ENCODE assay signal across 10 cellular contexts in genomic region chr14:94026886-94027469, GRCh38. TPM values are rescaled to one million over a fixed set of nuclear protein-coding genes. Genes with fewer than 3 reads are reported as not detected.
DNase-seq lines count a peak whose midpoint lies in the region; ATAC-seq and TF ChIP-seq lines count a peak whose summit lies in the region.
"Had no signal": no experiment of that assay in that cellular context is flagged by ENCODE, and none has a peak within 500 bp of the region (broad histone marks: within the 10 kb centered on the region; RNA-seq: fewer than 3 reads in every experiment).

No MANE protein-coding gene starts in this region.

- no peak for ATAC-seq in CD4-positive, CD25-positive, alpha-beta regulatory T cell (ENCODE audit: low read depth in 2 of 2)
- ATAC-seq in PC-3: no peak
- no peak for ATAC-seq in GM18858 (IDR thresholded peaks at IDR 0.05; ENCODE audit: unreplicated experiment)

- no peaks in the 10 kb centered on the region for H4K20me1 ChIP-seq in PC-3 (ENCODE audit: low read length)

- H2AFZ ChIP-seq in PC-3 (ENCODE audit: low read length): peak overlapping the region; percentile 61

- no peaks in the 10 kb centered on the region for H3K9me3 Mint-ChIP-seq in CD4-positive, CD25-positive, alpha-beta regulatory T cell
- no peaks in the 10 kb centered on the region for H3K9me3 Mint-ChIP-seq in osteocyte (ENCODE audit: unreplicated experiment)

- POLR2A ChIA-PET in PC-3 (lab: Charles Lee; ENCODE audit: unreplicated experiment): no interaction called here

- H3K36me3 ChIP-seq in CD4-positive, CD25-positive, alpha-beta regulatory T cell (ENCODE audit: control insufficient read depth, insufficient read depth, low read length): no peaks in the 10 kb centered on the region
- no peaks in the 10 kb centered on the region for H3K36me3 ChIP-seq in PC-3 (ENCODE audit: low read depth, low read length)

- no peaks in the 10 kb centered on the region for H3K9me2 ChIP-seq in PC-3 (replicated peaks; ENCODE audit: low read length)

- intact Hi-C loops in PC-3 (cut with micrococcal nuclease): no loop called here

- no peak overlapping the region for H3K27ac ChIP-seq in CD4-positive, CD25-positive, alpha-beta regulatory T cell (ENCODE audit: insufficient read depth, low read length, poor library complexity, severe bottlenecking)
- H3K27ac ChIP-seq in PC-3 (ENCODE audit: low read length) (peak overlapping the region; percentile 98), caudate nucleus (ENCODE audit: low read depth, low read length) (no peak overlapping the region)

- peak overlapping the region; percentile 65 for H3K4me2 ChIP-seq in PC-3 (ENCODE audit: low read length)

- peak overlapping the region; percentile 79 for H3K9ac ChIP-seq in PC-3 (ENCODE audit: low read length)

- H3K4me3 Mint-ChIP-seq in CD4-positive, CD25-positive, alpha-beta regulatory T cell: peak overlapping the region; percentile 21 to 73 (median 60)
- H3K4me3 Mint-ChIP-seq in osteocyte (ENCODE audit: unreplicated experiment): peak overlapping the region; percentile 61

- no peaks in the 10 kb centered on the region for H3K36me3 Mint-ChIP-seq in CD4-positive, CD25-positive, alpha-beta regulatory T cell
- no peaks in the 10 kb centered on the region for H3K36me3 Mint-ChIP-seq in osteocyte (ENCODE audit: unreplicated experiment)

- peaks cover 0 to 26% (median 17%) of the 10 kb centered on the region in 4 donors for H3K4me1 Mint-ChIP-seq in CD4-positive, CD25-positive, alpha-beta regulatory T cell
- H3K4me1 Mint-ChIP-seq in osteocyte (ENCODE audit: unreplicated experiment): peaks cover 3% of the 10 kb centered on the region

- TSS peak; percentile 31 for BruUV-seq in PC-3 (replicated peaks; lab: Mats Ljungman, UMichigan)

- H3K79me2 ChIP-seq in PC-3 (ENCODE audit: low read length): peaks cover 19% of the 10 kb centered on the region; the same call in 1 of the 2 replicates

- H3F3A ChIP-seq in PC-3 (ENCODE audit: low read length, unreplicated experiment): peaks cover 4% of the 10 kb centered on the region

- no peak overlapping the region for H3K4me3 ChIP-seq in CD4-positive, CD25-positive, alpha-beta regulatory T cell (ENCODE audit: low read depth, low read length)
- peak overlapping the region; percentile 67 for H3K4me3 ChIP-seq in PC-3 (ENCODE audit: low read length)
- peak overlapping the region; percentile 66 for H3K4me3 ChIP-seq in epithelial cell of proximal tubule (ENCODE audit: low read depth, low read length)

- H3K4me1 ChIP-seq in CD4-positive, CD25-positive, alpha-beta regulatory T cell (ENCODE audit: control insufficient read depth, insufficient read depth, low read length, poor library complexity, severe bottlenecking): peaks cover 11% of the 10 kb centered on the region
- H3K4me1 ChIP-seq in PC-3 (ENCODE audit: insufficient read depth, low read length): peaks cover 51% of the 10 kb centered on the region

- H3K27me3 Mint-ChIP-seq in CD4-positive, CD25-positive, alpha-beta regulatory T cell: peaks cover 5% of the 10 kb centered on the region
- peaks cover 7% of the 10 kb centered on the region for H3K27me3 Mint-ChIP-seq in osteocyte (ENCODE audit: unreplicated experiment)

- TF ChIP-seq CTCF in PC-3 (conservative IDR thresholded peaks at IDR 0.05; ENCODE audit: low read depth, low read length) (no peak), epithelial cell of proximal tubule (conservative IDR thresholded peaks at IDR 0.05; ENCODE audit: low read depth, low read length) (no peak), osteocyte (IDR thresholded peaks at IDR 0.05) (no peak)

- no peaks in the 10 kb centered on the region for H3K9me3 ChIP-seq in CD4-positive, CD25-positive, alpha-beta regulatory T cell (ENCODE audit: control insufficient read depth in 2 of 2, low read length in 2 of 2)
- no peaks in the 10 kb centered on the region for H3K9me3 ChIP-seq in PC-3 (ENCODE audit: low read length)

- CTCF ChIA-PET in PC-3 (lab: Charles Lee): interaction anchor here (0.9 kb wide), 1 partner anchor 105 kb away, joined by 4 read pairs; no protein-coding TSS in a partner anchor

- no peaks in the 10 kb centered on the region for H3K27me3 ChIP-seq in CD4-positive, CD25-positive, alpha-beta regulatory T cell (ENCODE audit: control insufficient read depth, insufficient read depth, low read length)
- H3K27me3 ChIP-seq in PC-3 (ENCODE audit: low read length): no peaks in the 10 kb centered on the region

- peak overlapping the region in 1 of 3 donors; percentile 25 for H3K27ac Mint-ChIP-seq in CD4-positive, CD25-positive, alpha-beta regulatory T cell
- no peak overlapping the region for H3K27ac Mint-ChIP-seq in osteocyte (ENCODE audit: unreplicated experiment)

- no peak for DNase-seq in CD4-positive, CD25-positive, alpha-beta regulatory T cell
- no peak for DNase-seq in PC-3
- no peak for DNase-seq in epithelial cell of proximal tubule (ENCODE audit: low read depth)
- no peak for DNase-seq in osteocyte (ENCODE audit: extremely low spot score, unreplicated experiment)
- DNase-seq in activated effector memory CD4-positive, alpha-beta T cell treated with Interleukin-2 at 50 U/mL for 16 hours: no peak
- DNase-seq in kidney glomerular epithelial cell (lab: John Stamatoyannopoulos, UW): no peak
- DNase-seq in caudate nucleus (lab: John Stamatoyannopoulos, UW): no peak

RNA-seq across cellular contexts. Expression of gene OTUB2, which starts 0.8 kb away (rescaled TPM):
- total RNA-seq in CD4-positive, CD25-positive, alpha-beta regulatory T cell: 0.25 TPM
- under 1 TPM in 3 of 4 donors, not detected in 1; 0.33 to 0.46 (median 0.41) TPM for polyA plus RNA-seq in CD4-positive, CD25-positive, alpha-beta regulatory T cell
- total RNA-seq in PC-3 (2014; rRNA removed) (7.7 and 9.0 TPM in 2 replicates), epithelial cell of proximal tubule (5.6 and 15.0 TPM in 2 replicates), osteocyte (1.3 TPM in 2 replicates)

RNA-seq across cellular contexts. Expression of gene CCDC197, which starts 29.9 kb away (rescaled TPM):
- total RNA-seq in CD4-positive, CD25-positive, alpha-beta regulatory T cell: not detected
- not detected for polyA plus RNA-seq in CD4-positive, CD25-positive, alpha-beta regulatory T cell
- not detected in 2 replicates for total RNA-seq in PC-3 (2014; rRNA removed)
- not detected in 2 replicates for total RNA-seq in epithelial cell of proximal tubule
- total RNA-seq in osteocyte: not detected in 2 replicates
- total RNA-seq: HT1080, pulmonary artery endothelial cell had no signal

RNA-seq across cellular contexts. Expression of gene ASB2, which starts 50.6 kb away (rescaled TPM):
- 0.96 TPM for total RNA-seq in CD4-positive, CD25-positive, alpha-beta regulatory T cell
- polyA plus RNA-seq in CD4-positive, CD25-positive, alpha-beta regulatory T cell: 1 to 10 TPM; 2.6 to 5.7 (median 4.9) TPM
- total RNA-seq in PC-3 (2014; rRNA removed): 0.12 and 0.22 TPM in 2 replicates
- total RNA-seq in epithelial cell of proximal tubule: 0.46 and 1.4 TPM in 2 replicates
- 0.34 and 0.38 TPM in 2 replicates for total RNA-seq in osteocyte
- total RNA-seq: HT1080, pulmonary artery endothelial cell had no signal

RNA-seq across cellular contexts. Expression of gene DDX24, which starts 54.0 kb away (rescaled TPM):
- 518 TPM for total RNA-seq in CD4-positive, CD25-positive, alpha-beta regulatory T cell
- polyA plus RNA-seq in CD4-positive, CD25-positive, alpha-beta regulatory T cell: 100 to 1,000 TPM; 221 to 279 (median 244) TPM
- total RNA-seq in PC-3 (2014; rRNA removed): 120 and 126 TPM in 2 replicates
- total RNA-seq in epithelial cell of proximal tubule: 121 and 150 TPM in 2 replicates
- total RNA-seq in osteocyte: 167 and 170 TPM in 2 replicates

RNA-seq across cellular contexts. Expression of gene IFI27L1, which starts 54.1 kb away (rescaled TPM):
- 12.0 TPM for total RNA-seq in CD4-positive, CD25-positive, alpha-beta regulatory T cell
- polyA plus RNA-seq in CD4-positive, CD25-positive, alpha-beta regulatory T cell: 10 to 100 TPM in 2 of 4 donors, 1 to 10 TPM in 2; 5.8 to 11.2 (median 9.9) TPM
- total RNA-seq in PC-3 (2014; rRNA removed): 7.8 and 16.9 TPM in 2 replicates
- 15.2 and 40.2 TPM in 2 replicates for total RNA-seq in epithelial cell of proximal tubule
- total RNA-seq in osteocyte: 25.8 and 30.0 TPM in 2 replicates
